14 cellular contexts compared by ENCODE assay signal in the genomic region with DNA sequence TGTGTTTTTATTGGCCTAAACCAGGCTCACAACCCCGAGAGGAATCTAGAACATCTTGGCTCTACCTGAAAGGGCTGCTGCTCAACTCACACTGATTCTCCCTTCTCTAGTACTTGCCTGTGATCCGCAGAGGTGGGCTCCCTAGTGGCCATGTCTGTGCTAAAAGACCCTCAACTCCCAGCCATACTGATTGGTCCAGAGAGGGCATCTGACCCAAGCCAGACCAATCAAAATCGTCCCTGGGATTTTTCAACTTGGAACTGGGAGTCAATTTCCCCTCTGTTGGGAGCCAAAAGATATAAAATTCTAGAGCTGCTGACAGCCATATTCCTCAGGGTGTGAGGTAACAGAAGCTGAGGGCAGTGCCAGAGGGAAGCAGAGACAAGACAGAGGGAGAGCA. TPM values are rescaled to one million over a fixed set of nuclear protein-coding genes. Genes with fewer than 3 reads are reported as not detected.
DNase-seq lines count a peak whose midpoint lies in the region; ATAC-seq and TF ChIP-seq lines count a peak whose summit lies in the region.
"Had no signal": no experiment of that assay in that cellular context is flagged by ENCODE, and none has a peak within 500 bp of the region (broad histone marks: within the 10 kb centered on the region; RNA-seq: fewer than 3 reads in every experiment).

No MANE protein-coding gene starts in this region.

- H3K36me3 ChIP-seq in A673 (ENCODE audit: insufficient read depth, low read length, poor library complexity, severe bottlenecking) (peaks cover 10% of the 10 kb centered on the region), mesendoderm (ENCODE audit: control insufficient read depth, insufficient read depth, low read length) (no peaks in the 10 kb centered on the region), gastroesophageal sphincter (peaks cover 0 to 31% of the 10 kb centered on the region in 2 donors)
- no peaks in the 10 kb centered on the region for H3K36me3 ChIP-seq in CD8-positive, alpha-beta memory T cell (ENCODE audit: insufficient read depth, low read length)
- H3K36me3 ChIP-seq: left lung had no signal

- no peak overlapping the region for H2BK120ac ChIP-seq in mesendoderm (ENCODE audit: low read depth, low read length)

- H3K4me1 Mint-ChIP-seq in CD8-positive, alpha-beta memory T cell, result peaks cover 22 to 36% (median 27%) of the 10 kb centered on the region in 3 donors

- H2BK5ac ChIP-seq in mesendoderm (ENCODE audit: low read length), result no peak overlapping the region

- no peaks in the 10 kb centered on the region for H3K36me3 Mint-ChIP-seq in CD8-positive, alpha-beta memory T cell

- H3K27ac ChIP-seq in A673 (ENCODE audit: low read depth, low read length, poor library complexity, severe bottlenecking), result peak overlapping the region; percentile 16
- H3K27ac ChIP-seq in CD8-positive, alpha-beta memory T cell (ENCODE audit: low read depth, low read length), result no peak overlapping the region
- H3K27ac ChIP-seq in VCaP, result peak overlapping the region; percentile 71
- no peak overlapping the region for H3K27ac ChIP-seq in mesendoderm (ENCODE audit: low read depth, low read length)
- peak overlapping the region in 2 of 4 donors; percentile 18 to 43 for H3K27ac ChIP-seq in gastroesophageal sphincter
- H3K27ac ChIP-seq: left lung had no signal

- no TSS peak for BruUV-seq in A673 (replicated peaks; lab: Mats Ljungman, UMichigan)

- TF ChIP-seq CTCF in A673 (conservative IDR thresholded peaks at IDR 0.05; ENCODE audit: low read depth, low read length) (no peak), VCaP (conservative IDR thresholded peaks at IDR 0.05) (no peak), gastroesophageal sphincter (IDR thresholded peaks at IDR 0.05) (no peak)

- H3K4ac ChIP-seq in mesendoderm (ENCODE audit: low read depth, low read length), result no peak overlapping the region

- POLR2A ChIA-PET in A673 (lab: Charles Lee; ENCODE audit: low non-redundant PET), result no interaction called here
- POLR2A ChIA-PET in CD8-positive, alpha-beta memory T cell (lab: Charles Lee), result no interaction called here

- H3K27ac Mint-ChIP-seq in CD8-positive, alpha-beta memory T cell, result peak overlapping the region in 6 of 8 donors; percentile 15 to 89 (median 72)

- H2BK15ac ChIP-seq in mesendoderm (replicated peaks; ENCODE audit: low read depth), result no peak overlapping the region

- no peaks in the 10 kb centered on the region for H3K9me3 ChIP-seq in A673 (ENCODE audit: low read depth, low read length, poor library complexity, severe bottlenecking)
- no peaks in the 10 kb centered on the region for H3K9me3 ChIP-seq in CD8-positive, alpha-beta memory T cell (ENCODE audit: low read length)
- no peaks in the 10 kb centered on the region for H3K9me3 ChIP-seq in gastroesophageal sphincter
- H3K9me3 ChIP-seq: left lung had no signal

- peaks cover 4% of the 10 kb centered on the region for H3K79me1 ChIP-seq in mesendoderm (ENCODE audit: low read length)

- H3K4me1 ChIP-seq in A673 (ENCODE audit: insufficient read depth, low read length, poor library complexity, severe bottlenecking) (peaks cover 62% of the 10 kb centered on the region), mesendoderm (ENCODE audit: control insufficient read depth, low read depth, low read length) (peaks cover 13% of the 10 kb centered on the region), gastroesophageal sphincter (peaks cover 0 to 5% (median 0%) of the 10 kb centered on the region in 3 donors)
- peaks cover 20% of the 10 kb centered on the region for H3K4me1 ChIP-seq in CD8-positive, alpha-beta memory T cell (ENCODE audit: insufficient read depth, low read length)

- no peaks in the 10 kb centered on the region for H3K9me3 Mint-ChIP-seq in CD8-positive, alpha-beta memory T cell

- no peak overlapping the region for H3K23ac ChIP-seq in mesendoderm (ENCODE audit: low read length)

- CTCF ChIA-PET in A673 (lab: Charles Lee), result no interaction called here
- CTCF ChIA-PET in CD8-positive, alpha-beta memory T cell (lab: Charles Lee), result no interaction called here

- no peak for TF ChIP-seq EP300 in gastroesophageal sphincter (IDR thresholded peaks at IDR 0.05)

- no peak overlapping the region for H4K5ac ChIP-seq in mesendoderm (ENCODE audit: low read length)

- H3K9ac ChIP-seq in mesendoderm (ENCODE audit: low read length), result no peak overlapping the region

- H3K4me3 ChIP-seq in A673 (ENCODE audit: low read depth, low read length, poor library complexity, severe bottlenecking) (no peak overlapping the region), mesendoderm (ENCODE audit: low read length) (no peak overlapping the region), gastroesophageal sphincter (no peak overlapping the region)
- no peak overlapping the region for H3K4me3 ChIP-seq in CD8-positive, alpha-beta memory T cell (ENCODE audit: low read length)
- H3K4me3 ChIP-seq: left lung had no signal

- no peak overlapping the region for H2AK5ac ChIP-seq in mesendoderm (ENCODE audit: low read length)

- no peaks in the 10 kb centered on the region for H3K79me2 ChIP-seq in mesendoderm (ENCODE audit: control insufficient read depth, insufficient read depth, low read length)

- no peak overlapping the region for H3K4me2 ChIP-seq in mesendoderm (ENCODE audit: low read length)

- TF ChIP-seq POLR2A in gastroesophageal sphincter (IDR thresholded peaks at IDR 0.05), result no peak

- intact Hi-C loops in A673 (cut with micrococcal nuclease; ENCODE audit: unreplicated experiment), result no loop called here

- no peak overlapping the region for H3K56ac ChIP-seq in mesendoderm (ENCODE audit: low read length)

- peak overlapping the region; percentile 3 for H3K18ac ChIP-seq in mesendoderm (ENCODE audit: low read length)

- no peak overlapping the region for H4K8ac ChIP-seq in mesendoderm (ENCODE audit: low read depth, low read length)

- peak overlapping the region in 1 of 7 donors; percentile 44 for H3K4me3 Mint-ChIP-seq in CD8-positive, alpha-beta memory T cell

- ATAC-seq in gastroesophageal sphincter, result no peak
- ATAC-seq: left lung had no signal

- no peaks in the 10 kb centered on the region for H3K27me3 ChIP-seq in A673 (replicated peaks; ENCODE audit: insufficient read depth, low read depth, low read length, poor library complexity)
- H3K27me3 ChIP-seq in CD8-positive, alpha-beta memory T cell (ENCODE audit: insufficient read depth, low read length, poor library complexity, severe bottlenecking), result no peaks in the 10 kb centered on the region
- H3K27me3 ChIP-seq in mesendoderm (ENCODE audit: insufficient read depth, low read length, poor library complexity), result no peaks in the 10 kb centered on the region
- H3K27me3 ChIP-seq in gastroesophageal sphincter, result no peaks in the 10 kb centered on the region
- H3K27me3 ChIP-seq: left lung had no signal

- no CpG with 5 or more reads among the region's 3 CpGs for WGBS in mesendoderm (ENCODE audit: extremely low coverage, insufficient coverage, low lambda C conversion rate)
- 100% methylated on average over 2 of the region's 3 CpGs; no CpG with 5 or more reads in 1 of the 2 donors for WGBS in gastroesophageal sphincter (ENCODE audit: low coverage in 1 of 2), 2 donors

- DNase-seq in A673 (ENCODE audit: low spot score) (no peak), mesendoderm (no peak), NCI-H526 treated with DMSO at 0.1 percent for 48 hours (lab: John Stamatoyannopoulos, UW) (no peak), COLO829 (ENCODE audit: low spot score) (no peak)
- no peak for DNase-seq in CD8-positive, alpha-beta memory T cell
- DNase-seq: DMS 273 treated with DMSO at 0.1 percent for 48 hours, GF-D8, left lung, NCI-H1092 treated with DMSO at 0.1 percent for 48 hours, NCI-H2107, NCI-H524 treated with DMSO at 0.1 percent for 48 hours, substantia nigra had no signal

- H3K27me3 Mint-ChIP-seq in CD8-positive, alpha-beta memory T cell, result peaks cover 0 to 2% of the 10 kb centered on the region in 2 donors

RNA-seq across cellular contexts. Expression of a gene that starts 55.3 kb away (rescaled TPM):
- total RNA-seq in A673 (2021) (54.9 and 57.1 TPM in 2 replicates), gastroesophageal sphincter (10 to 100 TPM; 31.2 to 65.2 (median 39.5) TPM)
- total RNA-seq in CD8-positive, alpha-beta memory T cell, result 1 to 10 TPM; 7.7 to 8.0 TPM
- polyA plus RNA-seq in CD8-positive, alpha-beta memory T cell, result 0.48 TPM
- 7.7 TPM for polyA plus RNA-seq in mesendoderm (2013, experiment 1 of 2)
- polyA plus RNA-seq in mesendoderm (2013, experiment 2 of 2), result 7.8 TPM

Comparison
In these comparisons a context has a peak if more than half of its experiments do, and no peak if none do; other contexts are left out.
1. H3K27ac ChIP-seq: peak in A673 (single experiment) and VCaP (single experiment); none in CD8-positive, alpha-beta memory T cell (single experiment) and mesendoderm (single experiment).